Comparison of ENCODE assay signal across 31 cellular contexts in the genomic region with DNA sequence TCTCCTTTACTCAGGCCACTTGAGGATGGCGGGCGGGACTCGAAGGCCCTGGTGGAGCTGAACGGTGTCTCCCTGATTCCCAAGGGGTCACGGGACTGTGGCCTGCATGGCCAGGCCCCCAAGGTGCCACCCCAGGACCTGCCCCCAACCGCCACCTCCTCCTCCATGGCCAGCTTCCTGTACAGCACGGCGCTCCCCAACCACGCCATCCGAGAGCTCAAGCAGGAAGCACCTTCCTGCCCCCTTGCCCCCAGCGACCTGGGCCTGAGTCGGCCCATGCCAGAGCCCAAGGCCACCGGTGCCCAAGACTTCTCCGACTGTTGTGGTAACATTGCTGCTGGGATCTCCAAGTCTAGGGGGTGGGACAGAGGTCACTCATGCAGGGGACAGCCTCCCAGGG.
"Had no signal": no experiment of that assay in that cellular context is flagged by ENCODE, and none has a peak within 500 bp of the region (broad histone marks: within the 10 kb centered on the region; RNA-seq: fewer than 3 reads in every experiment).

No MANE protein-coding gene starts in this region.

- H2AFZ ChIP-seq: parathyroid adenoma had no signal

- H3K9ac ChIP-seq: parathyroid adenoma had no signal

- H3K4me1 ChIP-seq: parathyroid adenoma, spleen, suprapubic skin, testis, transverse colon, upper lobe of right lung, uterus had no signal

- H3K36me3 ChIP-seq: ovary, uterus had no signal

- H3K36me3 Mint-ChIP-seq: natural killer cell treated with Interleukin-12 subunit alpha and Interleukin-12 subunit beta and Interleukin-15 and Interleukin-18, amount 100 ng/mL, for 72 hours had no signal

- H3K9me3 Mint-ChIP-seq: natural killer cell treated with Interleukin-12 subunit alpha and Interleukin-12 subunit beta and Interleukin-15 and Interleukin-18, amount 100 ng/mL, for 72 hours; neural crest cell; stimulated activated naive CD8-positive, alpha-beta T cell treated with anti-CD3 and anti-CD28 coated beads, Interleukin-15, amount 100 ng/mL, for 72 hours had no signal

- DNase-seq: naive thymus-derived CD8-positive, alpha-beta T cell; nephron progenitor cell; occipital lobe; ovary; psoas muscle; spleen; stimulated activated CD4-positive, alpha-beta T cell treated with anti-CD3 and anti-CD28 coated beads, Interleukin-12 subunit alpha, Interleukin-12 subunit beta, amount 100 ng/mL, for 4 hours; stimulated activated CD4-positive, alpha-beta T cell treated with anti-CD3 and anti-CD28 coated beads, Interleukin-1b, Interleukin-23, amount 100 ng/mL, for 48 hours; stimulated activated CD4-positive, alpha-beta T cell treated with anti-CD3 and anti-CD28 coated beads, Interleukin-4, amount 100 ng/mL, for 1 hour; stimulated activated CD4-positive, alpha-beta T cell treated with anti-CD3 and anti-CD28 coated beads, Interleukin-4, amount 100 ng/mL, for 4 hours; stimulated activated CD8-positive, alpha-beta memory T cell treated with anti-CD3 and anti-CD28 coated beads, Interleukin-4, amount 100 ng/mL, for 48 hours; stimulated activated naive CD4-positive, alpha-beta T cell; stimulated activated naive CD8-positive, alpha-beta T cell treated with anti-CD3 and anti-CD28 coated beads, Interleukin-15, amount 100 ng/mL, for 72 hours; stimulated activated naive CD8-positive, alpha-beta T cell treated with anti-CD3 and anti-CD28 coated beads, Interleukin-15, Interleukin-2, amounts not matched to agents 100 U/mL and 50 U/mL, for 24 hours; substantia nigra; testis; tibial artery; transverse colon; upper lobe of right lung; uterus had no signal

- H3K4me3 ChIP-seq: ovary, psoas muscle, skin epidermis, smooth muscle cell, spleen, suprapubic skin, testis, tibial artery, transverse colon, upper lobe of right lung, uterus had no signal

- H3K9me3 ChIP-seq: suprapubic skin, testis, upper lobe of right lung, uterus had no signal

- H3K27me3 Mint-ChIP-seq: naive thymus-derived CD8-positive, alpha-beta T cell; progenitor cell of endocrine pancreas; stimulated activated naive CD8-positive, alpha-beta T cell treated with anti-CD3 and anti-CD28 coated beads, Interleukin-15, amount 100 ng/mL, for 72 hours; type B pancreatic cell had no signal

- H3K4me2 ChIP-seq: smooth muscle cell had no signal

- H3K27ac ChIP-seq: ovary, parathyroid adenoma, psoas muscle, skin epidermis, spleen, suprapubic skin, testis, tibial artery, transverse colon, upper lobe of right lung, uterus had no signal

- H3K4me3 Mint-ChIP-seq: naive thymus-derived CD8-positive, alpha-beta T cell; natural killer cell treated with Interleukin-12 subunit alpha and Interleukin-12 subunit beta and Interleukin-15 and Interleukin-18, amount 100 ng/mL, for 72 hours; nephron progenitor cell; neural crest cell; stimulated activated memory B cell treated with anti-CD40 and anti-IgM and Interleukin-4, amounts not matched to agents 10 μg/mL and 1 μg/mL and 100 μg/mL, for 72 hours; stimulated activated naive CD8-positive, alpha-beta T cell treated with anti-CD3 and anti-CD28 coated beads, Interleukin-15, amount 100 ng/mL, for 72 hours; type B pancreatic cell had no signal

- H3K27me3 ChIP-seq: ovary, spleen, suprapubic skin, testis, tibial artery, transverse colon, upper lobe of right lung, uterus had no signal

- H3K27ac Mint-ChIP-seq: naive thymus-derived CD8-positive, alpha-beta T cell; natural killer cell treated with Interleukin-12 subunit alpha and Interleukin-12 subunit beta and Interleukin-15 and Interleukin-18, amount 100 ng/mL, for 72 hours; nephron progenitor cell; progenitor cell of endocrine pancreas; stimulated activated memory B cell treated with anti-CD40 and anti-IgM and Interleukin-4, amounts not matched to agents 10 μg/mL and 1 μg/mL and 100 μg/mL, for 72 hours; stimulated activated naive CD8-positive, alpha-beta T cell treated with anti-CD3 and anti-CD28 coated beads, Interleukin-15, amount 100 ng/mL, for 72 hours; type B pancreatic cell had no signal

- H3K4me1 Mint-ChIP-seq: naive thymus-derived CD8-positive, alpha-beta T cell; nephron progenitor cell; neural crest cell; stimulated activated memory B cell treated with anti-CD40 and anti-IgM and Interleukin-4, amounts not matched to agents 10 μg/mL and 1 μg/mL and 100 μg/mL, for 72 hours; stimulated activated naive CD8-positive, alpha-beta T cell treated with anti-CD3 and anti-CD28 coated beads, Interleukin-15, amount 100 ng/mL, for 72 hours had no signal

- ATAC-seq: naive thymus-derived CD8-positive, alpha-beta T cell; natural killer cell treated with Interleukin-12 subunit alpha and Interleukin-12 subunit beta and Interleukin-15 and Interleukin-18, amount 100 ng/mL, for 72 hours; psoas muscle; right cardiac atrium; sciatic nerve; stimulated activated memory B cell treated with anti-CD40 and anti-IgM and Interleukin-4, amounts not matched to agents 10 μg/mL and 1 μg/mL and 100 μg/mL, for 72 hours; stimulated activated naive CD8-positive, alpha-beta T cell treated with anti-CD3 and anti-CD28 coated beads, Interleukin-15, amount 100 ng/mL, for 72 hours; stimulated activated naive CD8-positive, alpha-beta T cell treated with anti-CD3 and anti-CD28 coated beads, Interleukin-15, Interleukin-2, amounts not matched to agents 100 U/mL and 50 U/mL, for 24 hours; upper lobe of right lung had no signal
